ENCODE assay signal across 18 cellular contexts in genomic region chr9:99399476-99399875, GRCh38.
"Had no signal": no experiment of that assay in that cellular context is flagged by ENCODE, and none has a peak within 500 bp of the region (broad histone marks: within the 10 kb centered on the region; RNA-seq: fewer than 3 reads in every experiment).

No MANE protein-coding gene starts in this region.

- H3K27me3 ChIP-seq: esophagus muscularis mucosa, neutrophil, pancreas, right lobe of liver, stomach, thyroid gland had no signal

- H3K27ac ChIP-seq: coronary artery, neutrophil, right lobe of liver, stomach, thyroid gland had no signal

- H3K36me3 Mint-ChIP-seq: naive thymus-derived CD8-positive, alpha-beta T cell; stimulated activated effector memory CD8-positive, alpha-beta T cell treated with anti-CD3 and anti-CD28 coated beads, Interleukin-12 subunit alpha, Interleukin-12 subunit beta, amount 100 ng/mL, for 72 hours had no signal

- H3K27me3 Mint-ChIP-seq: progenitor cell of endocrine pancreas, type B pancreatic cell had no signal

- H3K36me3 ChIP-seq: esophagus muscularis mucosa, neutrophil, pancreas, right lobe of liver, stomach, thyroid gland had no signal

- H3K4me3 ChIP-seq: coronary artery, esophagus muscularis mucosa, pancreas, right lobe of liver, stomach, thyroid gland had no signal

- H3K4me1 ChIP-seq: esophagus muscularis mucosa, pancreas, right lobe of liver, stomach, thyroid gland had no signal

- DNase-seq: dermis blood vessel endothelial cell; effector memory CD4-positive, alpha-beta T cell; head of caudate nucleus; mesendoderm; naive thymus-derived CD8-positive, alpha-beta T cell; pancreas; right lobe of liver; stimulated activated CD4-positive, alpha-beta T cell treated with anti-CD3 and anti-CD28 coated beads, Interleukin-2, amount 100 ng/mL, for 24 hours; stimulated activated CD4-positive, alpha-beta T cell treated with anti-CD3 and anti-CD28 coated beads, Interleukin-4, amount 100 ng/mL, for 24 hours; stimulated activated naive CD4-positive, alpha-beta T cell treated with Interleukin-2 at 50 U/mL for 16 hours; stomach; thyroid gland had no signal

- H3K4me1 Mint-ChIP-seq: naive thymus-derived CD8-positive, alpha-beta T cell; stimulated activated effector memory CD8-positive, alpha-beta T cell treated with anti-CD3 and anti-CD28 coated beads, Interleukin-12 subunit alpha, Interleukin-12 subunit beta, amount 100 ng/mL, for 72 hours had no signal

- H3K9me3 Mint-ChIP-seq: naive thymus-derived CD8-positive, alpha-beta T cell; stimulated activated effector memory CD8-positive, alpha-beta T cell treated with anti-CD3 and anti-CD28 coated beads, Interleukin-12 subunit alpha, Interleukin-12 subunit beta, amount 100 ng/mL, for 72 hours; type B pancreatic cell had no signal

- H3K9me3 ChIP-seq: esophagus muscularis mucosa, neutrophil, pancreas, right lobe of liver, stomach, thyroid gland had no signal

- H3K4me3 Mint-ChIP-seq: naive thymus-derived CD8-positive, alpha-beta T cell; stimulated activated effector memory CD8-positive, alpha-beta T cell treated with anti-CD3 and anti-CD28 coated beads, Interleukin-12 subunit alpha, Interleukin-12 subunit beta, amount 100 ng/mL, for 72 hours; type B pancreatic cell had no signal

- H3K27ac Mint-ChIP-seq: naive thymus-derived CD8-positive, alpha-beta T cell; progenitor cell of endocrine pancreas; stimulated activated effector memory CD8-positive, alpha-beta T cell treated with anti-CD3 and anti-CD28 coated beads, Interleukin-12 subunit alpha, Interleukin-12 subunit beta, amount 100 ng/mL, for 72 hours; type B pancreatic cell had no signal

- ATAC-seq: naive thymus-derived CD8-positive, alpha-beta T cell; pancreas; right lobe of liver; stimulated activated effector memory CD8-positive, alpha-beta T cell treated with anti-CD3 and anti-CD28 coated beads, Interleukin-12 subunit alpha, Interleukin-12 subunit beta, amount 100 ng/mL, for 72 hours had no signal
